In the genomic region with DNA sequence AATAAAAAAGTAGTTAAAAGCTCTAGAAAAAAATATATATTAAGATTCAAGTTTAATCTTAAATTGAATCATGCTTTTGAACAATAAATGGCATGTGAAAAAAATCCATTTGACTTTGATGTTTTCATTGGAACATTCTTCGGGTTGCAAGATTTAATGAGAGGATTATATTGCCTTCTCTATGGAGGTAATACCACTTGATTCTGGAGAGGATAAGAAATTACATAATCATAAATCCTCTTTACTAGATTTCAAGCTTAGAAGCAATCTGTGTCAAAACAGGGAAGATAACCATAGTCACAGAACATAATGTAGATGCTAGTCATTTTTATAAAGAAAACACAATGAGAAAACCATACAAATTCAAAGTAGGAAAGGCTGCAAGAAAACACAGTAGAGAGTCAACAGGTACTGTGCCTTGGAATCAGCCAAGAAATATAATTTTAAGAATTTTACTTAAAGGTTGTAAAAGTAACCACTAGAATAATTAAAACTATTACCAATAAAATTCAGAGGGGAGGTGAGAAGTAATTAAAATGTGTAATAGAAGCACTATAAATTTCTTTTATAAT, we compare ENCODE assay signal across 22 cellular contexts. TPM values are rescaled to one million over a fixed set of nuclear protein-coding genes. Genes with fewer than 3 reads are reported as not detected.
DNase-seq lines count a peak whose midpoint lies in the region; FAIRE-seq and TF ChIP-seq lines count a peak whose summit lies in the region.
"Had no signal": no experiment of that assay in that cellular context is flagged by ENCODE, and none has a peak within 500 bp of the region (broad histone marks: within the 10 kb centered on the region; RNA-seq: fewer than 3 reads in every experiment).

No MANE protein-coding gene starts in this region.

- TF ChIP-seq CTCF in D721Med (IDR thresholded peaks at IDR 0.05; ENCODE audit: insufficient read depth, missing control alignments), result no peak
- no peak for TF ChIP-seq CTCF in retinal pigment epithelial cell (conservative IDR thresholded peaks at IDR 0.05; ENCODE audit: low read depth, low read length)
- no peak for TF ChIP-seq CTCF in uterus (IDR thresholded peaks at IDR 0.05)

- H3K9me3 ChIP-seq in uterus, result no peaks in the 10 kb centered on the region

- H3K4me1 ChIP-seq in uterus, result no peaks in the 10 kb centered on the region

- H3K27ac ChIP-seq in uterus, result no peak overlapping the region
- H3K27ac ChIP-seq: GM23248 had no signal

- H3K36me3 ChIP-seq in uterus, result no peaks in the 10 kb centered on the region

- DNase-seq in D721Med (ENCODE audit: insufficient read length, low spot score) (peak; percentile 50), HEK293T (ENCODE audit: extremely low spot score) (no peak), amniotic epithelial cell (ENCODE audit: low read depth) (peak; percentile 47), retinal pigment epithelial cell (ENCODE audit: low read depth) (peak; percentile 60), uterus (no peak), NCI-H526 treated with DMSO at 0.1 percent for 48 hours (lab: John Stamatoyannopoulos, UW) (no peak)
- no peak for DNase-seq in NK-92 treated with Interleukin-12 subunit alpha and Interleukin-12 subunit beta, amount 100 ng/mL, for 24 hours (lab: John Stamatoyannopoulos, UW)
- DNase-seq: C1 segment of cervical spinal cord; Calu3; CD4-positive, alpha-beta memory T cell; COR-L47; DMS 273 treated with DMSO at 0.1 percent for 48 hours; DMS79; EL; GDM1; GM23248; H7; HCEC 1CT; HFFc6 had no signal

- CTCF ChIA-PET in HEK293T (lab: Yijun Ruan, JAX), result interaction anchor here (0.7 kb wide), 1 partner anchor 15 kb away, joined by 4 read pairs; no protein-coding TSS in a partner anchor

- H3K27me3 ChIP-seq in uterus, result no peaks in the 10 kb centered on the region

- POLR2A ChIA-PET in HEK293T (lab: Yijun Ruan, JAX), result no interaction called here

- no peak for TF ChIP-seq POLR2A in uterus (IDR thresholded peaks at IDR 0.05)

- H3K4me3 ChIP-seq in retinal pigment epithelial cell (ENCODE audit: low read length) (no peak overlapping the region), uterus (no peak overlapping the region)
- H3K4me3 ChIP-seq: GM12878, GM23248 had no signal

- intact Hi-C loops in uterus (cut with DNase I; ENCODE audit: low total_unique reads), result no loop called here

- peak; percentile 100 for FAIRE-seq in D721Med (lab: Jason Lieb, UNC)
- FAIRE-seq: GM12878, GM19239, H1 had no signal

TF ChIP-seq in HEK293T, 16 proteins besides CTCF, POLR2A, EP300 and RAD21:
- TF ChIP-seq, protein P1, sequence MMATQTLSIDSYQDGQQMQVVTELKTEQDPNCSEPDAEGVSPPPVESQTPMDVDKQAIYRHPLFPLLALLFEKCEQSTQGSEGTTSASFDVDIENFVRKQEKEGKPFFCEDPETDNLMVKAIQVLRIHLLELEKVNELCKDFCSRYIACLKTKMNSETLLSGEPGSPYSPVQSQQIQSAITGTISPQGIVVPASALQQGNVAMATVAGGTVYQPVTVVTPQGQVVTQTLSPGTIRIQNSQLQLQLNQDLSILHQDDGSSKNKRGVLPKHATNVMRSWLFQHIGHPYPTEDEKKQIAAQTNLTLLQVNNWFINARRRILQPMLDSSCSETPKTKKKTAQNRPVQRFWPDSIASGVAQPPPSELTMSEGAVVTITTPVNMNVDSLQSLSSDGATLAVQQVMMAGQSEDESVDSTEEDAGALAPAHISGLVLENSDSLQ (IDR thresholded peaks at IDR 0.05), result peak; percentile 48
- TF ChIP-seq TARDBP (IDR thresholded peaks at IDR 0.05), result no peak

RNA-seq across cellular contexts. Expression of gene MAPRE2, which starts 18.7 kb away (rescaled TPM):
- 10 to 100 TPM in 3 of 4 donors, 1 to 10 TPM in 1; 7.4 to 29.8 (median 21.7) TPM for total RNA-seq in uterus

Comparison
In these comparisons a context has a peak if more than half of its experiments do, and no peak if none do; other contexts are left out.
1. DNase-seq: peak in D721Med (single experiment), amniotic epithelial cell (single experiment) and retinal pigment epithelial cell (single experiment); none in HEK293T (single experiment), uterus (0 of 2), NCI-H526 treated with DMSO at 0.1 percent for 48 hours (single experiment) and NK-92 treated with Interleukin-12 subunit alpha and Interleukin-12 subunit beta, amount 100 ng/mL, for 24 hours (single experiment).